ENCODE assay signal across 13 cellular contexts in the genomic region with DNA sequence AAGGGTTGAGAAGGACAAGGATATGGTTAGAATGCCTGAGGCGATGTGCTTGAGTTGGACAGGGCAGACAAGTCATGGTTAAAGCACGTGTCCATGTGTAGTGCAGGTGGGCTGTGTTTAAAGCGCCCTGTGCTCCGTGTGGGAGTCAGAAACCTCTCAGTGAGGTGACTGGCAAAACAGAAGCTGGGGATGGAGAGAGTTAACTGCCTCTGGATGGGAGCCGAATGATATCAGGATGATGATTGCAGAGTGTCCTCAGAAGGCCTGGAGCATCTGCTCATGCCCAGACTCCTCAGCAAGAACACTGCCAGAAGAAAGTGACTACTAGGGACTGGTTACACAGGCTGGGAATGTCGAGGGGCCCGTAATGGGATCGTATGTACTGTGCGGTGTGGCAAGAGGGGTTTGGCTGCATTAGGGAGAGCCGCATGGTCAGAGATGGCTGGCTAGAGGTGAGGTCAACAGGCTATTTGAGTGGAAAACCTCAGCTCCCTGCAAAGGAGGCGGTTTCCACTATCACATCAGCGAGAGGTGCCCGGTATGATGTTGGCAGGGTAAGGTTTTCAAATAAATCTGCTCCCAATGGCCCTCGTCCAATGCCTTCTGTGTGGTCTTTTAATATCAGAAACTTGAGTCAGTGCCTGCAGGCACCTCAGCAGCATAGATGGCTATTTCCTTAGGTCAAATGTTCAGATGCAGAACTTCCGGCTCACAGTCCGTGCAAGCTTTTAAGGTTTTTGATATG. TPM values are rescaled to one million over a fixed set of nuclear protein-coding genes. Genes with fewer than 3 reads are reported as not detected.
DNase-seq lines count a peak whose midpoint lies in the region; ATAC-seq and TF ChIP-seq lines count a peak whose summit lies in the region.
"Had no signal": no experiment of that assay in that cellular context is flagged by ENCODE, and none has a peak within 500 bp of the region (broad histone marks: within the 10 kb centered on the region; RNA-seq: fewer than 3 reads in every experiment).

No MANE protein-coding gene starts in this region.

- peak; percentile 93 for DNase-seq in EL
- DNase-seq in RWPE2 (ENCODE audit: low spot score) = peak; percentile 72
- peak; percentile 87 for DNase-seq in fibroblast of mammary gland (ENCODE audit: low read depth)
- DNase-seq in renal cortical epithelial cell (ENCODE audit: low read depth) = peak; percentile 77
- no peak for DNase-seq in NCI-H1417 treated with DMSO at 0.1 percent for 48 hours (lab: John Stamatoyannopoulos, UW)
- DNase-seq in NCI-H2196 (lab: John Stamatoyannopoulos, UW; ENCODE audit: unreplicated experiment) = no peak
- DNase-seq: erythroblast, left lung had no signal

- peak overlapping the region; percentile 93 for H3K27ac ChIP-seq in RWPE2 (ENCODE audit: poor library complexity, severe bottlenecking)
- H3K27ac ChIP-seq: parathyroid adenoma had no signal

- no peaks in the 10 kb centered on the region for H3K36me3 ChIP-seq in RWPE2 (ENCODE audit: low read depth)
- H3K36me3 ChIP-seq: left lung, thyroid gland had no signal

- no peaks in the 10 kb centered on the region for H3K27me3 ChIP-seq in RWPE2 (ENCODE audit: insufficient read depth, poor library complexity, severe bottlenecking)
- H3K27me3 ChIP-seq: left lung, thyroid gland had no signal

- TF ChIP-seq CTCF in RWPE2 (IDR thresholded peaks at IDR 0.05; ENCODE audit: poor library complexity, severe bottlenecking) = no peak
- TF ChIP-seq CTCF in fibroblast of mammary gland (conservative IDR thresholded peaks at IDR 0.05; ENCODE audit: control insufficient read depth, insufficient read depth, low read depth, low read length) = no peak

- peaks cover 41% of the 10 kb centered on the region for H3K4me1 ChIP-seq in RWPE2 (ENCODE audit: insufficient read depth, poor library complexity, severe bottlenecking)
- H3K4me1 ChIP-seq: parathyroid adenoma, thyroid gland had no signal

- H3K4me3 ChIP-seq in RWPE2 (ENCODE audit: severe bottlenecking) (no peak overlapping the region), fibroblast of mammary gland (ENCODE audit: control insufficient read depth, low read depth, low read length) (no peak overlapping the region)
- H3K4me3 ChIP-seq: left lung, thyroid gland had no signal

- TF ChIP-seq POLR2A in GM18505 (IDR thresholded peaks at IDR 0.05; ENCODE audit: borderline replicate concordance, extremely low read depth, insufficient read depth, insufficient read length) = no peak

- ATAC-seq in RWPE2 (ENCODE audit: low read depth) (peak; percentile 70), HG03521 (IDR thresholded peaks at IDR 0.05; ENCODE audit: unreplicated experiment) (no peak), GM18505 (IDR thresholded peaks at IDR 0.05; ENCODE audit: unreplicated experiment) (no peak)
- ATAC-seq: left lung had no signal

- H3K9me3 ChIP-seq in RWPE2 (ENCODE audit: severe bottlenecking) = no peaks in the 10 kb centered on the region
- H3K9me3 ChIP-seq: left lung, thyroid gland had no signal

RNA-seq across cellular contexts. Expression of gene MRC1, which starts 26.1 kb away (rescaled TPM):
- total RNA-seq in renal cortical epithelial cell = 0.10 and 0.17 TPM in 2 replicates
- total RNA-seq: OCI-LY7 had no signal

RNA-seq across cellular contexts. Expression of gene TMEM236, which starts 31.1 kb away (rescaled TPM):
- 0.10 TPM in 1 of 2 replicates, not detected in the other for total RNA-seq in renal cortical epithelial cell
- total RNA-seq: OCI-LY7 had no signal

Comparison
In these comparisons a context has a peak if more than half of its experiments do, and no peak if none do; other contexts are left out.
1. DNase-seq: peak in EL (single experiment), RWPE2 (single experiment), fibroblast of mammary gland (single experiment) and renal cortical epithelial cell (single experiment); none in NCI-H1417 treated with DMSO at 0.1 percent for 48 hours (single experiment) and NCI-H2196 (single experiment).